Comparison of ENCODE assay signal across 22 cellular contexts in the genomic region with DNA sequence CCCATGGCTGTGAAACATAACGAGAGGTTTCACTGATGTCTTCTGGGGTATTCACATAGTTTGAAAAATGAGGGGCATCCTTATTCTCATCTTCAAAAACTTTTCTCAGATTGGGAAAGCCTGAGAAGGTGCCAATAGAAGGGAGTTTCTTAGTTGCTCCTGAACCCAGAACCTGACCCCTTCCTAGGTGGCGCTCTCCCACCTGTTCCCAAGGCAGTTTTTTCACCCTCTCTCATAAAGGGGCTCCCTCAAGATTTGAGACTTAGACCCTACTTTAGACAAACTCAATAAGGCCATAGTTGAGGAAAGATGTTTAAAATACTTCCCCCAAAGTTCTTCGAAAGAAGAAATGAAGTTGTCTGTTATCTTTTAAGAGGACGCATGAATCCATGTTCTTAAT.
"Had no signal": no experiment of that assay in that cellular context is flagged by ENCODE, and none has a peak within 500 bp of the region (broad histone marks: within the 10 kb centered on the region; RNA-seq: fewer than 3 reads in every experiment).

No MANE protein-coding gene starts in this region.

- H3K27ac Mint-ChIP-seq: activated CD4-positive, alpha-beta T cell treated with anti-CD3 and anti-CD28 coated beads, Interleukin-2, amount 10 ng/mL, durations not matched to agents 7 days and 5 days; activated CD8-positive, alpha-beta T cell treated with anti-CD3 and anti-CD28 coated beads, Interleukin-2, amount 10 ng/mL, durations not matched to agents 7 days and 5 days; immature natural killer cell had no signal

- H3K9me3 ChIP-seq: colonic mucosa, gastrocnemius medialis, thyroid gland had no signal

- DNase-seq: activated CD4-positive, alpha-beta T cell treated with anti-CD3 and anti-CD28 coated beads, Interleukin-2, amount 10 ng/mL, durations not matched to agents 7 days and 5 days; activated CD8-positive, alpha-beta memory T cell treated with anti-CD3 and anti-CD28 coated beads, Interleukin-2, amount 50 U/mL, for 4 hours; activated CD8-positive, alpha-beta T cell treated with anti-CD3 and anti-CD28 coated beads, Interleukin-2, amount 10 ng/mL, durations not matched to agents 7 days and 5 days; activated effector memory CD4-positive, alpha-beta T cell treated with anti-CD3 and anti-CD28 coated beads, Interleukin-2, amount 50 U/mL, for 16 hours; activated naive CD4-positive, alpha-beta T cell treated with anti-CD3 and anti-CD28 coated beads, Interleukin-2, amount 50 U/mL, for 16 hours; activated T-cell treated with anti-CD3 and anti-CD28 coated beads, Interleukin-2, amount 50 U/mL, for 48 hours; aorta; brain microvascular endothelial cell; central memory CD4-positive, alpha-beta T cell; colonic mucosa; gastrocnemius medialis; head of caudate nucleus; immature natural killer cell; kidney glomerular epithelial cell; left ventricle myocardium inferior; mammary epithelial cell; nephron progenitor cell; stimulated activated CD8-positive, alpha-beta memory T cell treated with anti-CD3 and anti-CD28 coated beads, Interleukin-4, amount 100 ng/mL, for 48 hours; stimulated activated naive CD4-positive, alpha-beta T cell treated with Interleukin-2 at 50 U/mL for 16 hours; T-helper 9 cell; thyroid gland had no signal

- H3K4me3 ChIP-seq: colonic mucosa, gastrocnemius medialis, left ventricle myocardium inferior, thyroid gland had no signal

- H3K27me3 ChIP-seq: brain microvascular endothelial cell, colonic mucosa, gastrocnemius medialis, thyroid gland had no signal

- H3K36me3 ChIP-seq: brain microvascular endothelial cell, colonic mucosa, gastrocnemius medialis, left ventricle myocardium inferior, thyroid gland had no signal

- H3K9me3 Mint-ChIP-seq: immature natural killer cell had no signal

- ATAC-seq: activated CD4-positive, CD25-positive, alpha-beta regulatory T cell treated with anti-CD3 and anti-CD28 coated beads, Interleukin-2, amount 50 U/mL, for 24 hours; activated CD8-positive, alpha-beta T cell treated with anti-CD3 and anti-CD28 coated beads, Interleukin-2, amount 10 ng/mL, durations not matched to agents 7 days and 5 days; gastrocnemius medialis had no signal

- H3K4me1 ChIP-seq: colonic mucosa, gastrocnemius medialis, left ventricle myocardium inferior, thyroid gland had no signal

- H3K4me3 Mint-ChIP-seq: activated CD4-positive, alpha-beta T cell treated with anti-CD3 and anti-CD28 coated beads, Interleukin-2, amount 10 ng/mL, durations not matched to agents 7 days and 5 days; activated CD8-positive, alpha-beta T cell treated with anti-CD3 and anti-CD28 coated beads, Interleukin-2, amount 10 ng/mL, durations not matched to agents 7 days and 5 days; immature natural killer cell; nephron progenitor cell had no signal

- H3K4me1 Mint-ChIP-seq: activated CD4-positive, alpha-beta T cell treated with anti-CD3 and anti-CD28 coated beads, Interleukin-2, amount 10 ng/mL, durations not matched to agents 7 days and 5 days; immature natural killer cell had no signal

- H3K36me3 Mint-ChIP-seq: immature natural killer cell had no signal

- H3K27me3 Mint-ChIP-seq: activated CD4-positive, alpha-beta T cell treated with anti-CD3 and anti-CD28 coated beads, Interleukin-2, amount 10 ng/mL, durations not matched to agents 7 days and 5 days had no signal
